Comparison of ENCODE assay signal across 25 cellular contexts in genomic region chr11:64134963-64135362, GRCh38. TPM values are rescaled to one million over a fixed set of nuclear protein-coding genes. Genes with fewer than 3 reads are reported as not detected.
DNase-seq lines count a peak whose midpoint lies in the region; ATAC-seq, FAIRE-seq and TF ChIP-seq lines count a peak whose summit lies in the region.
"Had no signal": no experiment of that assay in that cellular context is flagged by ENCODE, and none has a peak within 500 bp of the region (broad histone marks: within the 10 kb centered on the region; RNA-seq: fewer than 3 reads in every experiment).

No MANE protein-coding gene starts in this region.

- 32 to 71% (median 42%) methylated on average over 8 of the region's 8 CpGs for WGBS in psoas muscle, 3 donors

- H3K27me3 Mint-ChIP-seq in osteocyte (ENCODE audit: unreplicated experiment) = no peaks in the 10 kb centered on the region
- H3K27me3 Mint-ChIP-seq: CD4-positive, alpha-beta memory T cell; T-cell had no signal

- H3K27me3 ChIP-seq in psoas muscle (ENCODE audit: insufficient read depth in 3 of 3, low read length in 2 of 3) = no peaks in the 10 kb centered on the region

- peaks cover 33% of the 10 kb centered on the region for H3K4me1 ChIP-seq in psoas muscle

- H3K36me3 ChIP-seq in psoas muscle (ENCODE audit: insufficient read depth in 1 of 2, low read depth in 1 of 2) = no peaks in the 10 kb centered on the region

- intact Hi-C loops in psoas muscle (cut with DNase I) = no loop called here

- DNase-seq in NCI-H2196 (lab: John Stamatoyannopoulos, UW; ENCODE audit: unreplicated experiment) = peak; percentile 19
- DNase-seq in NCI-H2196 treated with DMSO at 0.1 percent for 48 hours (lab: John Stamatoyannopoulos, UW; ENCODE audit: unreplicated experiment) = no peak
- DNase-seq in COR-L47 (lab: John Stamatoyannopoulos, UW) = peak; percentile 59
- DNase-seq in cerebellar cortex (ENCODE audit: low spot score) = peak; percentile 95
- peak in 1 of 2 donors; percentile 77 for DNase-seq in psoas muscle
- DNase-seq in GM12892 (ENCODE audit: insufficient read length) = no peak
- DNase-seq in osteocyte (ENCODE audit: extremely low spot score, unreplicated experiment) = no peak
- DNase-seq: Caco-2; CD4-positive, alpha-beta memory T cell; GM23248; H7; Kasumi-1; NCI-H1092 treated with DMSO at 0.1 percent for 48 hours; NCI-H1930; NCI-H2107; NCI-H226; NCI-H774; PC-9; RPMI8226; SHP77; T-cell had no signal

- no peak for TF ChIP-seq POLR2A in GM12892 (IDR thresholded peaks at IDR 0.05; ENCODE audit: low read depth, low read length)

- H3K9me3 ChIP-seq in psoas muscle = no peaks in the 10 kb centered on the region
- H3K9me3 ChIP-seq: Caco-2 had no signal

- no peak overlapping the region for H3K4me3 Mint-ChIP-seq in osteocyte (ENCODE audit: unreplicated experiment)
- H3K4me3 Mint-ChIP-seq: CD4-positive, alpha-beta memory T cell; T-cell had no signal

- no peak overlapping the region for H3K27ac Mint-ChIP-seq in osteocyte (ENCODE audit: unreplicated experiment)
- H3K27ac Mint-ChIP-seq: CD4-positive, alpha-beta memory T cell; T-cell had no signal

- H3K9me3 Mint-ChIP-seq in osteocyte (ENCODE audit: unreplicated experiment) = no peaks in the 10 kb centered on the region
- H3K9me3 Mint-ChIP-seq: CD4-positive, alpha-beta memory T cell; T-cell had no signal

- no peak overlapping the region for H3K27ac ChIP-seq in psoas muscle
- H3K27ac ChIP-seq: GM23248, PC-9 had no signal

- no peak for FAIRE-seq in GM12892 (lab: Jason Lieb, UNC)
- FAIRE-seq: A204.1, HepG2, K562 had no signal

- no peak overlapping the region for H3K4me3 ChIP-seq in psoas muscle
- H3K4me3 ChIP-seq: GM23248, K562, PC-9 had no signal

- TF ChIP-seq CTCF in psoas muscle (IDR thresholded peaks at IDR 0.05) (no peak), osteocyte (IDR thresholded peaks at IDR 0.05) (no peak)

- no peaks in the 10 kb centered on the region for H3K4me1 Mint-ChIP-seq in osteocyte (ENCODE audit: unreplicated experiment)
- H3K4me1 Mint-ChIP-seq: CD4-positive, alpha-beta memory T cell; T-cell had no signal

- H3K36me3 Mint-ChIP-seq in osteocyte (ENCODE audit: unreplicated experiment) = no peaks in the 10 kb centered on the region
- H3K36me3 Mint-ChIP-seq: CD4-positive, alpha-beta memory T cell; T-cell had no signal

- ATAC-seq in psoas muscle (peak; percentile 19 to 72 (median 64)), HG02759 (IDR thresholded peaks at IDR 0.05; ENCODE audit: unreplicated experiment) (no peak)
- ATAC-seq: HepG2, K562, T-cell had no signal

RNA-seq across cellular contexts. Expression of gene MACROD1, which starts 30.9 kb away (rescaled TPM):
- total RNA-seq in psoas muscle (100 to 1,000 TPM; 151 to 206 (median 182) TPM), osteocyte (22.3 and 29.6 TPM in 2 replicates)
- 100 to 1,000 TPM; 147 to 281 (median 177) TPM for polyA plus RNA-seq in psoas muscle
- 4.2 TPM for polyA plus RNA-seq in GM12892 (2012; ENCODE audit: missing spikeins)

RNA-seq across cellular contexts. Expression of gene STIP1, which starts 51.0 kb away (rescaled TPM):
- total RNA-seq in psoas muscle (100 to 1,000 TPM; 124 to 194 (median 162) TPM), osteocyte (109 and 115 TPM in 2 replicates)
- polyA plus RNA-seq in psoas muscle = 100 to 1,000 TPM; 158 to 207 (median 205) TPM
- 120 TPM for polyA plus RNA-seq in GM12892 (2012; ENCODE audit: missing spikeins)

Comparison
In these comparisons a context has a peak if more than half of its experiments do, and no peak if none do; other contexts are left out.
1. DNase-seq: peak in NCI-H2196 (single experiment), COR-L47 (single experiment) and cerebellar cortex (single experiment); none in NCI-H2196 treated with DMSO at 0.1 percent for 48 hours (single experiment), GM12892 (single experiment) and osteocyte (single experiment).